1 cellular context compared by ENCODE assay signal in genomic region chr3:171825222-171825828, GRCh38.
TF ChIP-seq lines count a peak whose summit lies in the region.

No MANE protein-coding gene starts in this region.

TF ChIP-seq in GM23338, 12 proteins besides CTCF, POLR2A, EP300 and RAD21 (continued from another document):
- TF ChIP-seq ZNF462 (CRISPR knock-in tag; IDR thresholded peaks at IDR 0.05), result no peak
